Comparison of ENCODE assay signal across 16 cellular contexts in the genomic region with DNA sequence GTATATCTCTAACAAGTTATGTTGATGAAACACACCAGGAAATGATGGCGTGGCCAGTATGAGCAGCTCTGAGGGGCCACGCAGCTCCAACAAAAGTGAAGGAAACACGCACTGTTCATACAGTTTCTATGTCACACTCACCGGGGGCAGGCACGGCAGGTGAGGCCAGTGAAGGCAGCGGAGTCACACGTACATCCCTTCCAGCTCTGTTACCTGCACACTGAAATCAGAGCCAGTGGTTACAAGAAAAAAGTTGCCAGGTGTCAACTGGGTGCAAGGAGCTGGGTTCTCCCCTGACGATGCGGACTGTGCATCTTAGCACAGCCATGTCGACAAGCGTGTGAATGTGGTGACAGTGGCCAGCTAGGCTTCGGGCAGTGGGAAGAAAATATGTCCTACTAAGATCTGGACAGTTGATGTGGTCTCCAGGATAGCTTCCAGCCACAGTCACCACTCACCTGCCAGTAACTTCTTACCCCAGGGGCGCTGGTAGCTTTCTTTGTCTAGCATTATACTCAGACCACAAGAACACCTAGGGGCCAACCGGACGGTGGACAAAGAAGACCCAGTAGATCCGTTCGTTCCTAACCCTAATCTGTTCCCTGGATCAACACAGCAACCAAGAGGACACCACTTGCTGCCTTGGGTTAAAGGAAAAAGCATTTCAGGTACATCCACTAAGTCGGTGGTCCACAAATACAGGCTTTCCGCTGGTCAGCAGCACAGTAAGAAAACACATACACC. TPM values are rescaled to one million over a fixed set of nuclear protein-coding genes. Genes with fewer than 3 reads are reported as not detected.
DNase-seq lines count a peak whose midpoint lies in the region; ATAC-seq, FAIRE-seq and TF ChIP-seq lines count a peak whose summit lies in the region.
"Had no signal": no experiment of that assay in that cellular context is flagged by ENCODE, and none has a peak within 500 bp of the region (broad histone marks: within the 10 kb centered on the region; RNA-seq: fewer than 3 reads in every experiment).

No MANE protein-coding gene starts in this region.

- H3K4me1 ChIP-seq in K562 (replicated peaks in 1 of 2; ENCODE audit: control insufficient read depth in 2 of 2, insufficient read depth in 2 of 2, low read length in 2 of 2): peaks cover 0 to 3% of the 10 kb centered on the region in 2 experiments; a peak in 1 of 5 replicates
- no peaks in the 10 kb centered on the region for H3K4me1 ChIP-seq in testis

- no peaks in the 10 kb centered on the region for H3K9me3 Mint-ChIP-seq in activated CD4-positive, alpha-beta memory T cell treated with anti-CD3 and anti-CD28 coated beads, Interleukin-2, amount 10 ng/mL, durations not matched to agents 7 days and 5 days
- no peaks in the 10 kb centered on the region for H3K9me3 Mint-ChIP-seq in activated CD4-positive, alpha-beta memory T cell treated with anti-CD3 and anti-CD28 coated beads for 36 hours
- H3K9me3 Mint-ChIP-seq: CD4-positive, alpha-beta memory T cell had no signal

- FAIRE-seq in K562 (lab: Jason Lieb, UNC): no peak
- FAIRE-seq: A204.1, GM18507 had no signal

- TF ChIP-seq EP300 in K562 (IDR thresholded peaks at IDR 0.05; ENCODE audit: low read length): no peak

- no peaks in the 10 kb centered on the region for H3K9me3 ChIP-seq in K562 (replicated peaks; ENCODE audit: control insufficient read depth, insufficient read depth, low read depth, low read length)
- no peaks in the 10 kb centered on the region for H3K9me3 ChIP-seq in testis
- H3K9me3 ChIP-seq: BLaER1 had no signal

- CTCF ChIA-PET in activated CD4-positive, alpha-beta memory T cell treated with anti-CD3 and anti-CD28 coated beads, Interleukin-2, amount 10 ng/mL, durations not matched to agents 7 days and 5 days (lab: Charles Lee): no interaction called here
- CTCF ChIA-PET in activated CD4-positive, alpha-beta memory T cell treated with anti-CD3 and anti-CD28 coated beads for 36 hours (lab: Charles Lee): interaction anchor here (5.7 kb wide), 1 partner anchor 14 kb away, joined by 26 read pairs; no protein-coding TSS in a partner anchor
- CTCF ChIA-PET in K562 (lab: Yijun Ruan, JAX; ENCODE audit: low intra/inter-chr PET ratio): no interaction called here

- H3K4me1 Mint-ChIP-seq in activated CD4-positive, alpha-beta memory T cell treated with anti-CD3 and anti-CD28 coated beads, Interleukin-2, amount 10 ng/mL, durations not matched to agents 7 days and 5 days: peaks cover 65% of the 10 kb centered on the region
- H3K4me1 Mint-ChIP-seq in activated CD4-positive, alpha-beta memory T cell treated with anti-CD3 and anti-CD28 coated beads for 36 hours (ENCODE audit: low read depth): peaks cover 3% of the 10 kb centered on the region

- intact Hi-C loops in activated CD4-positive, alpha-beta memory T cell treated with anti-CD3 and anti-CD28 coated beads for 36 hours (cut with micrococcal nuclease): no loop called here
- intact Hi-C loops in K562 (cut with micrococcal nuclease): no loop called here
- intact Hi-C loops in testis (cut with DNase I; ENCODE audit: low total_unique reads): no loop called here

- no peak overlapping the region for H2AFZ ChIP-seq in K562 (ENCODE audit: low read depth, low read length)

- H3K36me3 ChIP-seq in K562 (ENCODE audit: control insufficient read depth, insufficient read depth, low read length) (peaks cover 98% of the 10 kb centered on the region), testis (ENCODE audit: low read depth, missing control alignments) (no peaks in the 10 kb centered on the region)

- in situ Hi-C loops in K562 (cut with MboI): no loop called here

- peaks cover 21% of the 10 kb centered on the region for H4K20me1 ChIP-seq in K562 (replicated peaks; ENCODE audit: control insufficient read depth, insufficient read depth, low read length)

- DNase-seq in activated CD4-positive, alpha-beta memory T cell treated with anti-CD3 and anti-CD28 coated beads, Interleukin-2, amount 10 ng/mL, durations not matched to agents 7 days and 5 days: peak; percentile 8
- no peak for DNase-seq in activated CD4-positive, alpha-beta memory T cell treated with anti-CD3 and anti-CD28 coated beads for 36 hours
- no peak for DNase-seq in K562 (ENCODE audit: extremely low read depth in 1 of 4, low spot score in 3 of 4)
- DNase-seq in mesenteric fat pad (ENCODE audit: low spot score): peak; percentile 39
- peak; percentile 6 for DNase-seq in testis
- no peak for DNase-seq in AML-193 (lab: John Stamatoyannopoulos, UW)
- DNase-seq in foreskin melanocyte: no peak
- DNase-seq: CD4-positive, alpha-beta memory T cell; DMS153; GDM1; NCI-H1105; NCI-H2081 had no signal

- H3K27me3 ChIP-seq in K562 (ENCODE audit: control insufficient read depth in 2 of 2, insufficient read depth in 2 of 2, low read length in 2 of 2) (no peaks in the 10 kb centered on the region), testis (no peaks in the 10 kb centered on the region)
- H3K27me3 ChIP-seq: BLaER1 had no signal

- no peak overlapping the region for H3K9ac ChIP-seq in K562 (ENCODE audit: insufficient read depth in 1 of 2, low read depth in 2 of 2, low read length in 2 of 2)
- H3K9ac ChIP-seq: BLaER1 had no signal

- no peak for TF ChIP-seq RAD21 in K562 (CRISPR knock-in tag; conservative IDR thresholded peaks at IDR 0.05 in 1 of 2, IDR thresholded peaks at IDR 0.05 in 1 of 2)

- TF ChIP-seq CTCF in K562 (IDR thresholded peaks at IDR 0.05 in 2 of 3, conservative IDR thresholded peaks at IDR 0.05 in 1 of 3; ENCODE audit: insufficient read depth in 2 of 3, low read depth in 1 of 3, low read length in 3 of 3) (no peak), testis (IDR thresholded peaks at IDR 0.05) (no peak)

- peaks cover 98% of the 10 kb centered on the region for H3K36me3 Mint-ChIP-seq in activated CD4-positive, alpha-beta memory T cell treated with anti-CD3 and anti-CD28 coated beads, Interleukin-2, amount 10 ng/mL, durations not matched to agents 7 days and 5 days (ENCODE audit: low read depth)
- H3K36me3 Mint-ChIP-seq in activated CD4-positive, alpha-beta memory T cell treated with anti-CD3 and anti-CD28 coated beads for 36 hours: peaks cover 94% of the 10 kb centered on the region
- H3K36me3 Mint-ChIP-seq: CD4-positive, alpha-beta memory T cell had no signal

- 90% methylated on average over 18 of the region's 19 CpGs for WGBS in K562 (ENCODE audit: insufficient coverage, low coverage, missing lambda C conversion rate)
- 87 to 93% methylated on average over 19 of the region's 19 CpGs for WGBS in testis, 2 donors

- no peak overlapping the region for H3K27ac Mint-ChIP-seq in activated CD4-positive, alpha-beta memory T cell treated with anti-CD3 and anti-CD28 coated beads, Interleukin-2, amount 10 ng/mL, durations not matched to agents 7 days and 5 days
- H3K27ac Mint-ChIP-seq in activated CD4-positive, alpha-beta memory T cell treated with anti-CD3 and anti-CD28 coated beads for 36 hours: no peak overlapping the region
- H3K27ac Mint-ChIP-seq: CD4-positive, alpha-beta memory T cell had no signal

- no peak overlapping the region for H3K4me3 ChIP-seq in K562
- no peak overlapping the region for H3K4me3 ChIP-seq in testis
- H3K4me3 ChIP-seq: BLaER1 had no signal

- no peak overlapping the region for H3K4me3 Mint-ChIP-seq in activated CD4-positive, alpha-beta memory T cell treated with anti-CD3 and anti-CD28 coated beads, Interleukin-2, amount 10 ng/mL, durations not matched to agents 7 days and 5 days
- H3K4me3 Mint-ChIP-seq in activated CD4-positive, alpha-beta memory T cell treated with anti-CD3 and anti-CD28 coated beads for 36 hours: no peak overlapping the region
- H3K4me3 Mint-ChIP-seq: CD4-positive, alpha-beta memory T cell had no signal

- H3K27me3 Mint-ChIP-seq in activated CD4-positive, alpha-beta memory T cell treated with anti-CD3 and anti-CD28 coated beads, Interleukin-2, amount 10 ng/mL, durations not matched to agents 7 days and 5 days: no peaks in the 10 kb centered on the region
- no peaks in the 10 kb centered on the region for H3K27me3 Mint-ChIP-seq in activated CD4-positive, alpha-beta memory T cell treated with anti-CD3 and anti-CD28 coated beads for 36 hours
- H3K27me3 Mint-ChIP-seq: CD4-positive, alpha-beta memory T cell had no signal

- no peak for ATAC-seq in K562
- ATAC-seq: Panc1 had no signal

- H3K79me2 ChIP-seq in K562 (ENCODE audit: control insufficient read depth, insufficient read depth, low read length): peaks cover 80% of the 10 kb centered on the region

- POLR2A ChIA-PET in activated CD4-positive, alpha-beta memory T cell treated with anti-CD3 and anti-CD28 coated beads, Interleukin-2, amount 10 ng/mL, durations not matched to agents 7 days and 5 days (lab: Charles Lee): interaction anchor here (1.4 kb wide), 1 partner anchor 9 kb away, joined by 13 read pairs; a partner anchor contains a TSS
- POLR2A ChIA-PET in activated CD4-positive, alpha-beta memory T cell treated with anti-CD3 and anti-CD28 coated beads for 36 hours (lab: Charles Lee): no interaction called here
- POLR2A ChIA-PET in K562 (lab: Yijun Ruan, JAX): no interaction called here

- BruUV-seq in K562 (replicated peaks; lab: Mats Ljungman, UMichigan): no TSS peak

- H3K27ac ChIP-seq in K562 (ENCODE audit: extremely low read depth, low read depth, low read length) (no peak overlapping the region), testis (no peak overlapping the region)
- H3K27ac ChIP-seq: BLaER1 had no signal

- peaks cover 3% of the 10 kb centered on the region for H3K9me1 ChIP-seq in K562 (ENCODE audit: control insufficient read depth, insufficient read depth, low read length)

- TF ChIP-seq POLR2A in K562 (conservative IDR thresholded peaks at IDR 0.05) (no peak), testis (IDR thresholded peaks at IDR 0.05) (no peak)

- H3K4me2 ChIP-seq in K562 (ENCODE audit: insufficient read depth, low read length): no peak overlapping the region
- H3K4me2 ChIP-seq: BLaER1 had no signal

RNA-seq across cellular contexts. Expression of a gene that starts 10.1 kb away (rescaled TPM):
- 100 to 1,000 TPM; 126 to 129 TPM for total RNA-seq in activated CD4-positive, alpha-beta memory T cell treated with anti-CD3 and anti-CD28 coated beads, Interleukin-2, amount 10 ng/mL, durations not matched to agents 7 days and 5 days
- 100 to 1,000 TPM in 1 of 2 experiments, 10 to 100 TPM in 1; 98.4 to 102 TPM for total RNA-seq in activated CD4-positive, alpha-beta memory T cell treated with anti-CD3 and anti-CD28 coated beads for 36 hours
- total RNA-seq in K562 (2011; cell fraction: chromatin; rRNA removed; ENCODE audit: low replicate concordance): 96.3 and 133 TPM in 2 replicates
- 51.0 and 52.1 TPM in 2 replicates for total RNA-seq in K562 (2011; cell fraction: nucleolus; rRNA removed)
- 61.4 and 63.7 TPM in 2 replicates for total RNA-seq in K562 (2011; cell fraction: nucleoplasm; rRNA removed)
- total RNA-seq in K562 (2014; rRNA removed) (24.2 and 24.5 TPM in 2 replicates), K562 (2014; rRNA removed; fragmentation: Illumina TruSeq; extraction: Trizol) (27.8 and 32.5 TPM in 2 replicates), K562 (2015; rRNA removed; fragmentation: Illumina TruSeq; extraction: Trizol) (27.2 and 28.3 TPM in 2 replicates), K562 (2021) (43.6 and 46.4 TPM in 2 replicates), mesenteric fat pad (0.55 TPM), testis (10 to 100 TPM; 10.2 to 13.9 TPM)
- polyA plus RNA-seq in K562 (2011; rRNA removed) (102 and 106 TPM in 2 replicates), K562 (2014; fragmentation: Illumina TruSeq; extraction: Trizol) (40.1 and 43.5 TPM in 2 replicates), K562 (2014; fragmentation: Nextera tagmentation; extraction: Ambion mirVana) (10 to 100 TPM; 13.8 to 19.1 TPM), K562 (2014; rRNA removed) (42.1 and 43.1 TPM in 2 replicates), testis (ENCODE audit: insufficient read depth, low read depth, low replicate concordance) (30.2 TPM)
- polyA plus RNA-seq in K562 (2011; cell fraction: cytosol; rRNA removed): 51.5 and 65.3 TPM in 2 replicates
- 192 and 256 TPM in 2 replicates for polyA plus RNA-seq in K562 (2011; cell fraction: nucleus; rRNA removed)
- polyA plus RNA-seq in K562 (2012): 29.1 and 33.7 TPM in 2 replicates
- 79.6 and 109 TPM in 2 replicates for polyA minus RNA-seq in K562 (2011; rRNA and poly(A)+ RNA removed)
- 42.3 and 61.7 TPM in 2 replicates for polyA minus RNA-seq in K562 (2011; cell fraction: cytosol; rRNA and poly(A)+ RNA removed)
- 27.7 and 49.7 TPM in 2 replicates for polyA minus RNA-seq in K562 (2011; cell fraction: nucleus; rRNA and poly(A)+ RNA removed)
- polyA plus RNA-seq: CD4-positive, alpha-beta memory T cell had no signal

Comparison
In these comparisons a context has a peak if more than half of its experiments do, and no peak if none do; other contexts are left out.
1. DNase-seq: peak in activated CD4-positive, alpha-beta memory T cell treated with anti-CD3 and anti-CD28 coated beads, Interleukin-2, amount 10 ng/mL, durations not matched to agents 7 days and 5 days (single experiment), mesenteric fat pad (single experiment) and testis (single experiment); none in activated CD4-positive, alpha-beta memory T cell treated with anti-CD3 and anti-CD28 coated beads for 36 hours (single experiment), K562 (0 of 4), AML-193 (0 of 2) and foreskin melanocyte (single experiment).